In the genomic region with DNA sequence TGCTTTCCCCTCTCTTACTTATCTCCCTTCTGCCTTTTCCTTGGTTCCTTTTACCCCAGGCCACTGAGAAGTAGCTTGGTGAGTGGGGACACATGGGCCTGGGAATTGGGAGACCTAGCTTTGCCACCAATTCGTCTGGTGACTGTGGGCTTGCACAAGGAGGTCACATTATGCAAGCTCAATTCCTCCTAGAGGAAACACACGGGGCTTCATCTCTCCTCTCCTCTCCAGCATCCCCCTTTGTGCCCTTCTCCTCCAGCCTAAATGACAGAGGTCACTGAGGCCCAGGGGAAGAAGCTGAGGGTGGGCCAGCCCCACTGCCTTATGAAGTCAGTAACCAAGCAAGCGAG, we compare ENCODE assay signal across 9 cellular contexts. TPM values are rescaled to one million over a fixed set of nuclear protein-coding genes. Genes with fewer than 3 reads are reported as not detected.
DNase-seq lines count a peak whose midpoint lies in the region; ATAC-seq and TF ChIP-seq lines count a peak whose summit lies in the region.
"Had no signal": no experiment of that assay in that cellular context is flagged by ENCODE, and none has a peak within 500 bp of the region (broad histone marks: within the 10 kb centered on the region; RNA-seq: fewer than 3 reads in every experiment).

No MANE protein-coding gene starts in this region.

- peak overlapping the region; percentile 74 for H3K27ac Mint-ChIP-seq in chondrocyte (ENCODE audit: unreplicated experiment)

- H3K9me3 Mint-ChIP-seq in chondrocyte (ENCODE audit: low read depth) = no peaks in the 10 kb centered on the region

- no peak overlapping the region; a peak in 1 of 20 replicates for H3K4me3 ChIP-seq in BLaER1 treated with 17β-estradiol and CSF1 and Interleukin-3, amounts not matched to agents 10 nM and 100 nM
- H3K4me3 ChIP-seq in osteoblast (ENCODE audit: insufficient read depth, low read length) (peak overlapping the region; percentile 85), gastrocnemius medialis (no peak overlapping the region)

- TF ChIP-seq CTCF in chondrocyte (IDR thresholded peaks at IDR 0.05) (no peak), osteoblast (IDR thresholded peaks at IDR 0.05; ENCODE audit: extremely low read depth, low read depth, low read length) (no peak), gastrocnemius medialis (IDR thresholded peaks at IDR 0.05 in 4 of 5, conservative IDR thresholded peaks at IDR 0.05 in 1 of 5) (no peak)

- no peak for ATAC-seq in HG03095 (IDR thresholded peaks at IDR 0.05; ENCODE audit: unreplicated experiment)
- ATAC-seq in gastrocnemius medialis = no peak
- no peak for ATAC-seq in GM18870 (IDR thresholded peaks at IDR 0.05; ENCODE audit: unreplicated experiment)

- H4K20me1 ChIP-seq in BLaER1 treated with 17β-estradiol and CSF1 and Interleukin-3, amounts not matched to agents 10 nM and 100 nM = peaks cover 0 to 55% (median 14%) of the 10 kb centered on the region in 11 experiments; a peak in 11 of 22 replicates
- peaks cover 52% of the 10 kb centered on the region for H4K20me1 ChIP-seq in osteoblast (ENCODE audit: insufficient read depth, low read length)

- 0 out of 22 replicates have a peak overlapping the region, but pooled peaks of 1 of the 11 experiments have one; percentile 10 for H3K27ac ChIP-seq in BLaER1 treated with 17β-estradiol and CSF1 and Interleukin-3, amounts not matched to agents 10 nM and 100 nM
- peak overlapping the region; percentile 76 for H3K27ac ChIP-seq in osteoblast (ENCODE audit: low read depth, low read length)
- H3K27ac ChIP-seq in gastrocnemius medialis = no peak overlapping the region

- peak overlapping the region in 3 of 11 experiments; percentile 1 to 29 (median 7); a peak in 2 of 22 replicates for H3K9ac ChIP-seq in BLaER1 treated with 17β-estradiol and CSF1 and Interleukin-3, amounts not matched to agents 10 nM and 100 nM

- peaks cover 67% of the 10 kb centered on the region for H3K79me2 ChIP-seq in osteoblast (ENCODE audit: insufficient read depth, low read length)

- peak overlapping the region; percentile 91 to 100 (median 98) for H3K4me2 ChIP-seq in BLaER1 treated with 17β-estradiol and CSF1 and Interleukin-3, amounts not matched to agents 10 nM and 100 nM
- H3K4me2 ChIP-seq in osteoblast (ENCODE audit: insufficient read depth, low read length) = peak overlapping the region; percentile 88

- H3K4me3 Mint-ChIP-seq in chondrocyte (ENCODE audit: unreplicated experiment) = peak overlapping the region; percentile 71

- H3K27me3 ChIP-seq in BLaER1 treated with 17β-estradiol and CSF1 and Interleukin-3, amounts not matched to agents 10 nM and 100 nM = peaks cover 11 to 71% (median 52%) of the 10 kb centered on the region in 11 experiments
- H3K27me3 ChIP-seq in osteoblast (ENCODE audit: insufficient read depth, low read length) = no peaks in the 10 kb centered on the region
- H3K27me3 ChIP-seq in gastrocnemius medialis = peaks cover 20 to 50% (median 41%) of the 10 kb centered on the region in 3 donors

- no peak for TF ChIP-seq POLR2A in gastrocnemius medialis (IDR thresholded peaks at IDR 0.05)

- no peak overlapping the region for H2AFZ ChIP-seq in osteoblast (ENCODE audit: low read length)

- H3K4me1 ChIP-seq in BLaER1 treated with 17β-estradiol and CSF1 and Interleukin-3, amounts not matched to agents 10 nM and 100 nM = peaks cover 72 to 93% (median 85%) of the 10 kb centered on the region in 10 experiments
- H3K4me1 ChIP-seq in osteoblast (ENCODE audit: insufficient read depth, low read length) = peaks cover 75% of the 10 kb centered on the region
- peaks cover 8 to 13% of the 10 kb centered on the region in 2 donors for H3K4me1 ChIP-seq in gastrocnemius medialis

- peaks cover 58% of the 10 kb centered on the region for H3K4me1 Mint-ChIP-seq in chondrocyte (ENCODE audit: low read depth)

- DNase-seq in MV-4-11 (lab: John Stamatoyannopoulos, UW) = peak; percentile 42
- DNase-seq in chondrocyte (ENCODE audit: low spot score) = no peak
- no peak for DNase-seq in osteoblast (ENCODE audit: insufficient read length, low spot score, missing footprints)
- no peak for DNase-seq in gastrocnemius medialis
- DNase-seq in germinal center (ENCODE audit: low spot score) = no peak
- DNase-seq: activated CD4-positive, alpha-beta T cell treated with anti-CD3 and anti-CD28 coated beads for 4 hours had no signal

- no peaks in the 10 kb centered on the region for H3K36me3 Mint-ChIP-seq in chondrocyte (ENCODE audit: low read depth)

- H3K27me3 Mint-ChIP-seq in chondrocyte (ENCODE audit: low read depth) = no peaks in the 10 kb centered on the region

- in situ Hi-C loops in gastrocnemius medialis (cut with MboI; ENCODE audit: low sequenced_read_pairs in 4 of 4) = no loop called here

- intact Hi-C loops in gastrocnemius medialis (cut with DNase I; ENCODE audit: low total_unique reads) = no loop called here

- H3K36me3 ChIP-seq in BLaER1 treated with 17β-estradiol and CSF1 and Interleukin-3, amounts not matched to agents 10 nM and 100 nM = no peaks in the 10 kb centered on the region
- H3K36me3 ChIP-seq in osteoblast (ENCODE audit: insufficient read depth, low read length) = no peaks in the 10 kb centered on the region
- no peaks in the 10 kb centered on the region for H3K36me3 ChIP-seq in gastrocnemius medialis

- no peaks in the 10 kb centered on the region for H3K9me3 ChIP-seq in BLaER1 treated with 17β-estradiol and CSF1 and Interleukin-3, amounts not matched to agents 10 nM and 100 nM (replicated peaks in 1 of 11)
- no peaks in the 10 kb centered on the region for H3K9me3 ChIP-seq in osteoblast (ENCODE audit: low read depth, low read length)
- no peaks in the 10 kb centered on the region for H3K9me3 ChIP-seq in gastrocnemius medialis

RNA-seq across cellular contexts. Expression of gene CLCF1, which starts 2.2 kb away (rescaled TPM):
- 2.0 to 5.6 TPM (median 4.9 TPM) in 3 replicates for total RNA-seq in chondrocyte
- total RNA-seq in osteoblast = 6.2 and 6.9 TPM in 2 replicates
- 1 to 10 TPM in 2 of 4 donors, under 1 TPM in 2; 0.24 to 2.7 (median 0.91) TPM for total RNA-seq in gastrocnemius medialis

RNA-seq across cellular contexts. Expression of gene POLD4, which starts 17.8 kb away (rescaled TPM):
- total RNA-seq in chondrocyte (48.8 to 67.7 TPM (median 63.4 TPM) in 3 replicates), osteoblast (43.3 and 59.4 TPM in 2 replicates), gastrocnemius medialis (100 to 1,000 TPM in 2 of 4 donors, 10 to 100 TPM in 2; 57.4 to 115 (median 87.9) TPM)

RNA-seq across cellular contexts. Expression of gene RAD9A, which starts 20.6 kb away (rescaled TPM):
- total RNA-seq in chondrocyte (11.1 to 14.6 TPM (median 11.6 TPM) in 3 replicates), osteoblast (7.6 and 10.3 TPM in 2 replicates), gastrocnemius medialis (10 to 100 TPM in 2 of 4 donors, 1 to 10 TPM in 2; 5.2 to 14.7 (median 7.7) TPM)

RNA-seq across cellular contexts. Expression of gene PPP1CA, which starts 30.5 kb away (rescaled TPM):
- total RNA-seq in chondrocyte (95.2 to 113 TPM (median 109 TPM) in 3 replicates), osteoblast (161 and 169 TPM in 2 replicates), gastrocnemius medialis (100 to 1,000 TPM in 3 of 4 donors, 10 to 100 TPM in 1; 78.4 to 193 (median 124) TPM)

RNA-seq across cellular contexts. Expression of gene TBC1D10C, which starts 32.7 kb away (rescaled TPM):
- total RNA-seq in chondrocyte = not detected in 3 replicates
- not detected in 2 replicates for total RNA-seq in osteoblast
- total RNA-seq in gastrocnemius medialis = under 1 TPM in 3 of 4 donors, not detected in 1; 0.44 to 0.78 (median 0.56) TPM
